ENCODE assay signal across 12 cellular contexts in the genomic region with DNA sequence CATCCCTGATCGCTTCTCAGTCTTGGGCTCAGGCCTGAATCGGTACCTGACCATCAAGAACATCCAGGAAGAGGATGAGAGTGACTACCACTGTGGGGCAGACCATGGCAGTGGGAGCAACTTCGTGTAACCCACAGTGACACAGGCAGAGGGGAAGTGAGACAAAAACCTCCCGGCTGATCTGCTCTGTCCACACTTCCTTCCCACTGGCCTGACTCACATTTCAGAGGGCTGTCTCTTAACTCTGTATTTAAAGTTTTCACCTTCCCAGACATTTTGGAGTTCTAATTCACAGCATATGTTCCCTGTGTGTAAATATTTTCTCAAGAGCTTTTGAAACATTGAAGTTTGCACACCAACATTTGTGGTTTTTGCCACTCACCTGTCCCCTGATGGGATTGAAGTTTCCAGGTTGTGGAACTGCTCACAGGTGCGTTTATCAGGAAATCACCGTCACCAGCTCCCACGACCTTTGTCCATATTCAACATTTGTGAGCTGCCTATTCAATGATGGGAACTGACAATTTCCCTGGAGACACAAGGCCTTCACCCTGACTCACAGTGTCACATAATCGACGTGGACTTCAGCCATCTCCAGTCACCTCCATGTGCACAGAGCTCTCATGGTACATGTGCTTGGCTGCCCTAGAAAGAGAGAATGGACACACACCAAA.
A peak's percentile ranks its signal among the peaks of the same experiment; 100 is the strongest.
DNase-seq lines count a peak whose midpoint lies in the region; ATAC-seq and TF ChIP-seq lines count a peak whose summit lies in the region.
"Had no signal": no experiment of that assay in that cellular context is flagged by ENCODE, and none has a peak within 500 bp of the region (broad histone marks: within the 10 kb centered on the region; RNA-seq: fewer than 3 reads in every experiment).

No MANE protein-coding gene starts in this region.

- DNase-seq in T-helper 17 cell (no peak), lung microvascular endothelial cell (ENCODE audit: low read depth in 2 of 2) (peak; percentile 8 to 36), NCI-H2107 (lab: John Stamatoyannopoulos, UW) (no peak), NCI-H2227 (lab: John Stamatoyannopoulos, UW; ENCODE audit: unreplicated experiment) (no peak), vagina (ENCODE audit: extremely low spot score in 2 of 2) (no peak)
- DNase-seq: ovary had no signal

- H3K4me1 Mint-ChIP-seq in T-helper 17 cell, result peaks cover 3% of the 10 kb centered on the region

- H3K4me3 Mint-ChIP-seq in T-helper 17 cell, result no peak overlapping the region
- H3K4me3 Mint-ChIP-seq: activated naive CD4-positive, alpha-beta T cell treated with anti-CD3 and anti-CD28 coated beads for 36 hours; H9 had no signal

- peak overlapping the region in 1 of 11 experiments; percentile 15; a peak in 1 of 22 replicates for H3K9ac ChIP-seq in BLaER1 treated with 17β-estradiol and CSF1 and Interleukin-3, amounts not matched to agents 10 nM and 100 nM

- peaks cover 25 to 61% (median 52%) of the 10 kb centered on the region in 10 experiments for H3K4me1 ChIP-seq in BLaER1 treated with 17β-estradiol and CSF1 and Interleukin-3, amounts not matched to agents 10 nM and 100 nM
- H3K4me1 ChIP-seq in vagina (no peaks in the 10 kb centered on the region), gastroesophageal sphincter (no peaks in the 10 kb centered on the region)

- H3K9me3 ChIP-seq in BLaER1 treated with 17β-estradiol and CSF1 and Interleukin-3, amounts not matched to agents 10 nM and 100 nM (replicated peaks in 1 of 11), result no peaks in the 10 kb centered on the region
- H3K9me3 ChIP-seq in T-helper 17 cell (ENCODE audit: control insufficient read depth, low read length, poor library complexity, severe bottlenecking) (no peaks in the 10 kb centered on the region), vagina (no peaks in the 10 kb centered on the region), gastroesophageal sphincter (no peaks in the 10 kb centered on the region)
- H3K9me3 ChIP-seq: ovary had no signal

- TF ChIP-seq CTCF in vagina (IDR thresholded peaks at IDR 0.05), result no peak
- no peak for TF ChIP-seq CTCF in gastroesophageal sphincter (IDR thresholded peaks at IDR 0.05)

- H3K4me2 ChIP-seq in BLaER1 treated with 17β-estradiol and CSF1 and Interleukin-3, amounts not matched to agents 10 nM and 100 nM, result peak overlapping the region; percentile 58 to 84 (median 72)

- TF ChIP-seq EP300 in gastroesophageal sphincter (IDR thresholded peaks at IDR 0.05), result no peak

- H4K20me1 ChIP-seq in BLaER1 treated with 17β-estradiol and CSF1 and Interleukin-3, amounts not matched to agents 10 nM and 100 nM, result peaks cover 0 to 5% (median 0%) of the 10 kb centered on the region in 11 experiments; a peak in 1 of 22 replicates

- peak overlapping the region; percentile 11 for H3K27ac Mint-ChIP-seq in T-helper 17 cell
- H3K27ac Mint-ChIP-seq: activated naive CD4-positive, alpha-beta T cell treated with anti-CD3 and anti-CD28 coated beads for 36 hours; H9 had no signal

- peaks cover 29% of the 10 kb centered on the region for H3K27me3 Mint-ChIP-seq in T-helper 17 cell

- peak; percentile 52 for ATAC-seq in HG03460 (IDR thresholded peaks at IDR 0.05; ENCODE audit: unreplicated experiment)
- ATAC-seq in T-helper 17 cell, result peak; percentile 50
- no peak for ATAC-seq in gastroesophageal sphincter

- H3K27ac ChIP-seq in BLaER1 treated with 17β-estradiol and CSF1 and Interleukin-3, amounts not matched to agents 10 nM and 100 nM, result peak overlapping the region in 6 of 11 experiments; percentile 15 to 49 (median 20); a peak in 8 of 22 replicates
- H3K27ac ChIP-seq in vagina (no peak overlapping the region), gastroesophageal sphincter (no peak overlapping the region)
- H3K27ac ChIP-seq: ovary had no signal

- H3K4me3 ChIP-seq in BLaER1 treated with 17β-estradiol and CSF1 and Interleukin-3, amounts not matched to agents 10 nM and 100 nM, result no peak overlapping the region
- H3K4me3 ChIP-seq in vagina (no peak overlapping the region), gastroesophageal sphincter (no peak overlapping the region)
- H3K4me3 ChIP-seq: lung, ovary had no signal

- intact Hi-C loops in vagina (cut with DNase I), result no loop called here

- no peaks in the 10 kb centered on the region for H3K36me3 Mint-ChIP-seq in T-helper 17 cell (ENCODE audit: low read depth)

- H3K36me3 ChIP-seq in BLaER1 treated with 17β-estradiol and CSF1 and Interleukin-3, amounts not matched to agents 10 nM and 100 nM, result no peaks in the 10 kb centered on the region
- H3K36me3 ChIP-seq in vagina (no peaks in the 10 kb centered on the region), gastroesophageal sphincter (no peaks in the 10 kb centered on the region)
- H3K36me3 ChIP-seq: ovary had no signal

- TF ChIP-seq POLR2A in vagina (IDR thresholded peaks at IDR 0.05), result no peak
- no peak for TF ChIP-seq POLR2A in gastroesophageal sphincter (IDR thresholded peaks at IDR 0.05)

- WGBS in gastroesophageal sphincter (ENCODE audit: low coverage in 1 of 2), 2 donors, result 68 to 71% methylated on average over 5 to 9 of the region's 9 CpGs

- H3K27me3 ChIP-seq in BLaER1 treated with 17β-estradiol and CSF1 and Interleukin-3, amounts not matched to agents 10 nM and 100 nM, result peaks cover 0 to 8% (median 0%) of the 10 kb centered on the region in 11 experiments; a peak in 2 of 22 replicates
- H3K27me3 ChIP-seq in vagina (no peaks in the 10 kb centered on the region), gastroesophageal sphincter (peaks cover 62% of the 10 kb centered on the region)
- H3K27me3 ChIP-seq: ovary had no signal

Comparison
In these comparisons a context has a peak if more than half of its experiments do, and no peak if none do; other contexts are left out.
1. H3K27ac ChIP-seq: peak in BLaER1 treated with 17β-estradiol and CSF1 and Interleukin-3, amounts not matched to agents 10 nM and 100 nM (6 of 11); none in vagina (single experiment) and gastroesophageal sphincter (0 of 4).
2. DNase-seq: peak in lung microvascular endothelial cell (2 of 2); none in T-helper 17 cell (0 of 3), NCI-H2107 (single experiment), NCI-H2227 (single experiment) and vagina (0 of 2).